ENCODE assay signal across 8 cellular contexts in genomic region chr4:1871471-1872021, GRCh38. TPM values are rescaled to one million over a fixed set of nuclear protein-coding genes. Genes with fewer than 3 reads are reported as not detected.
DNase-seq lines count a peak whose midpoint lies in the region; ATAC-seq lines count a peak whose summit lies in the region.

No MANE protein-coding gene starts in this region.

- WGBS in mesodermal cell (ENCODE audit: insufficient coverage in 2 of 2), 2 experiments: 0% methylated on average over 45 to 57 of the region's 79 CpGs

- DNase-seq in EL (peak; percentile 38), NCI-H446 (lab: John Stamatoyannopoulos, UW) (no peak), HuH-7 (ENCODE audit: low spot score) (no peak), SHP77 (lab: John Stamatoyannopoulos, UW) (no peak)

- H3K27me3 ChIP-seq in HUES6 (ENCODE audit: control insufficient read depth, insufficient read depth, low read length): peaks cover 27% of the 10 kb centered on the region

- H3K4me3 ChIP-seq in HUES6 (ENCODE audit: low read depth, low read length) (peak overlapping the region; percentile 81), mesodermal cell (ENCODE audit: extremely low read depth, insufficient read depth, low read length, poor library complexity, severe bottlenecking) (peak overlapping the region; percentile 82)

- no peaks in the 10 kb centered on the region for H3K36me3 ChIP-seq in HUES6 (ENCODE audit: control insufficient read depth, insufficient read depth, low read length)
- peaks cover 9% of the 10 kb centered on the region for H3K36me3 ChIP-seq in mesodermal cell (ENCODE audit: control insufficient read depth, insufficient read depth, low read length)

- peak overlapping the region; percentile 87 for H3K9ac ChIP-seq in HUES6 (ENCODE audit: low read length)

- H3K9me3 ChIP-seq in HUES6 (ENCODE audit: control insufficient read depth, insufficient read depth, low read depth, low read length): no peaks in the 10 kb centered on the region
- H3K9me3 ChIP-seq in mesodermal cell (ENCODE audit: control insufficient read depth, low read length): no peaks in the 10 kb centered on the region

- H3K27ac ChIP-seq in HUES6 (ENCODE audit: low read depth, low read length) (peak overlapping the region; percentile 65; the same call in 1 of the 2 replicates), cingulate gyrus (ENCODE audit: low read depth, low read length) (peak overlapping the region; percentile 54), mesodermal cell (ENCODE audit: low read depth, low read length, severe bottlenecking) (peak overlapping the region; percentile 88)

- H3K4me1 ChIP-seq in HUES6 (ENCODE audit: control insufficient read depth, insufficient read depth, low read length) (peaks cover 28% of the 10 kb centered on the region), mesodermal cell (ENCODE audit: control insufficient read depth, insufficient read depth, low read length, poor library complexity, severe bottlenecking) (peaks cover 12% of the 10 kb centered on the region)

- peak; percentile 8 for ATAC-seq in GM21360 (IDR thresholded peaks at IDR 0.05; ENCODE audit: unreplicated experiment)

RNA-seq across cellular contexts. Expression of gene NSD2, which starts 0.4 kb away (rescaled TPM):
- 72.4 TPM for polyA plus RNA-seq in mesodermal cell (2013, experiment 1 of 2)
- polyA plus RNA-seq in mesodermal cell (2013, experiment 2 of 2): 67.5 TPM

RNA-seq across cellular contexts. Expression of gene LETM1, which starts 15.6 kb away (rescaled TPM):
- 19.3 TPM for polyA plus RNA-seq in mesodermal cell (2013, experiment 1 of 2)
- polyA plus RNA-seq in mesodermal cell (2013, experiment 2 of 2): 18.9 TPM
